In the genomic region with DNA sequence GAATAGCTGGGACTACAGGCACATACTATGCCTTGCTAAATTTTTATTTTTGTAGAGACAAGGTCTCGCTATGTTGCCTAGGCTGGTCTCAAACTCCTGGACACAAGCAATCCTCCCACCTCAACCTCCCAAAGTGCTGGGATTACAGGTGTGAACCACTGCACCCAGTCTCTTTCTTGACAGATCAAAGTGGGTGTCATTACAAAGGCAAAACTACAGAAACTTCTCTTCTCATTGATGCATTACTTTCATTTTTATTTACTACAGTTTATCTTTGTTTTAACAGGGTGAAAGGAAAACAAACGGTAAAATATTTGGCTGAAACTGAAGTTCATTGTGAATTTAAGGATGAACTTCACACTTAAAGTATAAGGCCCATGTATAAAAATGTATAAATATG, we compare ENCODE assay signal across 26 cellular contexts.
"Had no signal": no experiment of that assay in that cellular context is flagged by ENCODE, and none has a peak within 500 bp of the region (broad histone marks: within the 10 kb centered on the region; RNA-seq: fewer than 3 reads in every experiment).

No MANE protein-coding gene starts in this region.

- H3K36me3 ChIP-seq: colonic mucosa, esophagus squamous epithelium, gastrocnemius medialis, heart right ventricle, left lung, lower lobe of right lung had no signal

- ATAC-seq: effector memory CD8-positive, alpha-beta T cell; esophagus mucosa; gastrocnemius medialis; heart right ventricle; left cardiac atrium; left lung; left ventricle myocardium superior; lower lobe of right lung; mucosa of descending colon had no signal

- H3K4me3 ChIP-seq: colonic mucosa, esophagus squamous epithelium, gastrocnemius medialis, heart right ventricle, left lung, lower lobe of right lung, mucosa of descending colon had no signal

- H3K27ac ChIP-seq: colonic mucosa, epithelial cell of prostate, esophagus squamous epithelium, gastrocnemius medialis, heart right ventricle, left lung, lower lobe of right lung had no signal

- H3K27me3 ChIP-seq: colonic mucosa, esophagus squamous epithelium, gastrocnemius medialis, heart right ventricle, left lung had no signal

- H3K9me3 ChIP-seq: colonic mucosa, esophagus squamous epithelium, gastrocnemius medialis, heart right ventricle, lower lobe of right lung, mucosa of descending colon had no signal

- FAIRE-seq: endometrium, endothelial cell of umbilical vein, islet of Langerhans, keratinocyte had no signal

- H3K4me1 ChIP-seq: colonic mucosa, esophagus squamous epithelium, gastrocnemius medialis, heart right ventricle, left lung, lower lobe of right lung had no signal

- DNase-seq: colonic mucosa; cortex of kidney; effector CD8-positive, alpha-beta T cell; effector memory CD8-positive, alpha-beta T cell; endodermal cell; erythroblast; esophagus squamous epithelium; foreskin fibroblast; foreskin melanocyte; gastrocnemius medialis; glutamatergic neuron; heart right ventricle; hippocampal formation; left cardiac atrium; left lung; left ventricle myocardium superior; lower lobe of right lung; mesenchymal stem cell; mucosa of descending colon; naive B cell had no signal
